21 cellular contexts compared by ENCODE assay signal in genomic region chr4:69787879-69788278, GRCh38. TPM values are rescaled to one million over a fixed set of nuclear protein-coding genes. Genes with fewer than 3 reads are reported as not detected.
DNase-seq lines count a peak whose midpoint lies in the region; ATAC-seq, FAIRE-seq and TF ChIP-seq lines count a peak whose summit lies in the region.
"Had no signal": no experiment of that assay in that cellular context is flagged by ENCODE, and none has a peak within 500 bp of the region (broad histone marks: within the 10 kb centered on the region; RNA-seq: fewer than 3 reads in every experiment).

No MANE protein-coding gene starts in this region.

- H3K4me3 ChIP-seq in PC-3 (ENCODE audit: low read length): no peak overlapping the region
- H3K4me3 ChIP-seq in mammary epithelial cell (replicated peaks in 1 of 3; ENCODE audit: insufficient read depth in 1 of 3, low read depth in 2 of 3, low read length in 3 of 3): no peak overlapping the region
- H3K4me3 ChIP-seq in keratinocyte (ENCODE audit: control insufficient read depth in 2 of 3, extremely low read depth in 1 of 3, insufficient read depth in 2 of 3, low read depth in 1 of 3, low read length in 3 of 3): no peak overlapping the region
- H3K4me3 ChIP-seq: SJSA1 had no signal

- H3K36me3 ChIP-seq in PC-3 (ENCODE audit: low read depth, low read length) (no peaks in the 10 kb centered on the region), mammary epithelial cell (ENCODE audit: insufficient read depth, low read length) (no peaks in the 10 kb centered on the region), keratinocyte (ENCODE audit: control insufficient read depth in 2 of 2, extremely low read depth in 1 of 2, insufficient read depth in 2 of 2, low read length in 2 of 2) (no peaks in the 10 kb centered on the region)
- H3K36me3 ChIP-seq: SJSA1 had no signal

- no peaks in the 10 kb centered on the region for H3K27me3 Mint-ChIP-seq in WTC11 (ENCODE audit: low read depth)
- H3K27me3 Mint-ChIP-seq: CD4-positive, CD25-positive, alpha-beta regulatory T cell had no signal

- H3K36me3 Mint-ChIP-seq in WTC11: no peaks in the 10 kb centered on the region
- H3K36me3 Mint-ChIP-seq: CD4-positive, CD25-positive, alpha-beta regulatory T cell had no signal

- H4K20me1 ChIP-seq in PC-3 (ENCODE audit: low read length): no peaks in the 10 kb centered on the region
- H4K20me1 ChIP-seq in mammary epithelial cell (ENCODE audit: insufficient read depth, low read length): no peaks in the 10 kb centered on the region
- no peaks in the 10 kb centered on the region for H4K20me1 ChIP-seq in keratinocyte (ENCODE audit: control insufficient read depth, extremely low read depth, insufficient read depth, low read length)

- no peaks in the 10 kb centered on the region for H3K9me3 Mint-ChIP-seq in WTC11

- DNase-seq in HPDE6-E6E7 (ENCODE audit: extremely low spot score) (peak; percentile 14), PC-3 (peak; percentile 89), mammary epithelial cell (peak; percentile 88), keratinocyte (ENCODE audit: low read depth, low spot score) (peak; percentile 19), WTC11 (ENCODE audit: low spot score) (no peak), Right ventricle myocardium superior (no peak)
- no peak for DNase-seq in activated CD8-positive, alpha-beta memory T cell treated with anti-CD3 and anti-CD28 coated beads, Interleukin-2, amount 50 U/mL, for 48 hours
- DNase-seq: AML-193; CD4-positive, CD25-positive, alpha-beta regulatory T cell; DMS79; MM.1S; NCI-H1105; NCI-H1694 treated with DMSO at 0.1 percent for 48 hours; NCI-H2171 treated with DMSO at 0.1 percent for 48 hours; NCI-H510A had no signal

- BruUV-seq in PC-3 (replicated peaks; lab: Mats Ljungman, UMichigan): no TSS peak
- BruUV-seq in mammary epithelial cell (replicated peaks; lab: Mats Ljungman, UMichigan): no TSS peak

- H3K4me2 ChIP-seq in PC-3 (ENCODE audit: low read length): 0 out of 2 replicates have a peak overlapping the region, but pooled peaks have one; percentile 14
- peak overlapping the region; percentile 18 for H3K4me2 ChIP-seq in mammary epithelial cell (ENCODE audit: insufficient read depth, low read depth, low read length)
- no peak overlapping the region for H3K4me2 ChIP-seq in keratinocyte (ENCODE audit: control insufficient read depth, extremely low read depth, insufficient read depth, low read depth, low read length)
- H3K4me2 ChIP-seq: KMS-11 had no signal

- dilution Hi-C loops in mammary epithelial cell (cut with HindIII; ENCODE audit: low sequenced_read_pairs) (no loop called here), keratinocyte (cut with MboI; ENCODE audit: extremely low pct_ligation_motif_present, low sequenced_read_pairs) (no loop called here)

- H3K27ac Mint-ChIP-seq in WTC11: no peak overlapping the region
- H3K27ac Mint-ChIP-seq: CD4-positive, CD25-positive, alpha-beta regulatory T cell had no signal

- H3K9me2 ChIP-seq in PC-3 (replicated peaks; ENCODE audit: low read length): no peaks in the 10 kb centered on the region

- H3K27me3 ChIP-seq in PC-3 (ENCODE audit: low read length) (no peaks in the 10 kb centered on the region), mammary epithelial cell (ENCODE audit: insufficient read depth, low read length) (no peaks in the 10 kb centered on the region), keratinocyte (ENCODE audit: control insufficient read depth, extremely low read depth, insufficient read depth, low read length) (no peaks in the 10 kb centered on the region)

- no peaks in the 10 kb centered on the region for H3F3A ChIP-seq in PC-3 (ENCODE audit: low read length, unreplicated experiment)

- H3K9me1 ChIP-seq in keratinocyte (ENCODE audit: control insufficient read depth, extremely low read depth, insufficient read depth, low read length): no peaks in the 10 kb centered on the region

- H2AFZ ChIP-seq in PC-3 (ENCODE audit: low read length) (no peak overlapping the region), mammary epithelial cell (ENCODE audit: low read depth, low read length) (no peak overlapping the region), keratinocyte (ENCODE audit: control insufficient read depth, low read length) (no peak overlapping the region)

- H3K9ac ChIP-seq in PC-3 (ENCODE audit: low read length) (no peak overlapping the region), mammary epithelial cell (ENCODE audit: insufficient read depth, low read length) (no peak overlapping the region), keratinocyte (ENCODE audit: control insufficient read depth, extremely low read depth, insufficient read depth, low read length) (no peak overlapping the region)
- H3K9ac ChIP-seq: KMS-11 had no signal

- CTCF ChIA-PET in PC-3 (lab: Charles Lee): no interaction called here
- CTCF ChIA-PET in mammary epithelial cell (lab: Charles Lee; ENCODE audit: low non-redundant PET): no interaction called here
- CTCF ChIA-PET in WTC11 (lab: Charles Lee): no interaction called here

- no peak overlapping the region for H3K4me3 Mint-ChIP-seq in WTC11
- H3K4me3 Mint-ChIP-seq: CD4-positive, CD25-positive, alpha-beta regulatory T cell had no signal

- H3K79me2 ChIP-seq in PC-3 (ENCODE audit: low read length): no peaks in the 10 kb centered on the region
- H3K79me2 ChIP-seq in mammary epithelial cell (ENCODE audit: insufficient read depth, low read length): no peaks in the 10 kb centered on the region
- H3K79me2 ChIP-seq in keratinocyte (ENCODE audit: control insufficient read depth, insufficient read depth, low read length): no peaks in the 10 kb centered on the region

- intact Hi-C loops in PC-3 (cut with micrococcal nuclease): no loop called here
- intact Hi-C loops in mammary epithelial cell (cut with micrococcal nuclease): no loop called here
- intact Hi-C loops in Right ventricle myocardium superior (cut with DNase I): no loop called here

- POLR2A ChIA-PET in PC-3 (lab: Charles Lee; ENCODE audit: unreplicated experiment): no interaction called here
- POLR2A ChIA-PET in WTC11 (lab: Charles Lee): no interaction called here

- TF ChIP-seq CTCF in PC-3 (conservative IDR thresholded peaks at IDR 0.05; ENCODE audit: low read depth, low read length) (no peak), mammary epithelial cell (conservative IDR thresholded peaks at IDR 0.05 in 1 of 2, IDR thresholded peaks at IDR 0.05 in 1 of 2; ENCODE audit: extremely low read depth in 1 of 2, insufficient read depth in 1 of 2, low read depth in 1 of 2, low read length in 2 of 2) (no peak), keratinocyte (optimal IDR thresholded peaks at IDR 0.05 in 1 of 3, IDR thresholded peaks at IDR 0.05 in 1 of 3, conservative IDR thresholded peaks at IDR 0.05 in 1 of 3; ENCODE audit: extremely low read depth in 1 of 3, insufficient read depth in 2 of 3, low read length in 3 of 3) (no peak), WTC11 (IDR thresholded peaks at IDR 0.05) (no peak)

- H3K27ac ChIP-seq in PC-3 (ENCODE audit: low read length) (peak overlapping the region; percentile 66; the same call in 1 of the 2 replicates), mammary epithelial cell (ENCODE audit: insufficient read depth, low read depth, low read length) (peak overlapping the region; percentile 27), keratinocyte (ENCODE audit: control insufficient read depth, insufficient read depth, low read length) (no peak overlapping the region)
- H3K27ac ChIP-seq: KMS-11, SJSA1 had no signal

- peaks cover 15% of the 10 kb centered on the region for H3K4me1 ChIP-seq in PC-3 (ENCODE audit: insufficient read depth, low read length)
- peaks cover 13% of the 10 kb centered on the region for H3K4me1 ChIP-seq in mammary epithelial cell (ENCODE audit: insufficient read depth, low read length)
- H3K4me1 ChIP-seq in keratinocyte (ENCODE audit: control insufficient read depth, extremely low read depth, insufficient read depth, low read length): peaks cover 9% of the 10 kb centered on the region
- H3K4me1 ChIP-seq: SJSA1 had no signal

- ATAC-seq in PC-3: peak; percentile 53
- no peak for ATAC-seq in WTC11
- no peak for ATAC-seq in GM19324 (IDR thresholded peaks at IDR 0.05; ENCODE audit: low FRiP score, unreplicated experiment)
- no peak for ATAC-seq in Right ventricle myocardium superior (ENCODE audit: poor library complexity)

- no peaks in the 10 kb centered on the region for H3K9me3 ChIP-seq in PC-3 (ENCODE audit: low read length)
- H3K9me3 ChIP-seq in mammary epithelial cell (replicated peaks; ENCODE audit: insufficient read depth, low read length): peaks cover 2% of the 10 kb centered on the region
- peaks cover 8% of the 10 kb centered on the region for H3K9me3 ChIP-seq in keratinocyte (ENCODE audit: control insufficient read depth, low read depth, low read length)
- H3K9me3 ChIP-seq: SJSA1 had no signal

- in situ Hi-C loops in mammary epithelial cell (cut with MboI; ENCODE audit: low sequenced_read_pairs in 2 of 2): no loop called here

- FAIRE-seq in keratinocyte (lab: Jason Lieb, UNC): peak; percentile 79
- FAIRE-seq: G401.6, H1, RCC 7860 had no signal

- no peaks in the 10 kb centered on the region for H3K4me1 Mint-ChIP-seq in WTC11
- H3K4me1 Mint-ChIP-seq: CD4-positive, CD25-positive, alpha-beta regulatory T cell had no signal

TF ChIP-seq in WTC11, 78 proteins besides CTCF, POLR2A, EP300 and RAD21 (continues in another document):
- TF ChIP-seq E2F5 (CRISPR knock-in tag; IDR thresholded peaks at IDR 0.05): no peak

RNA-seq across cellular contexts. Expression of gene SULT1B1, which starts 27.5 kb away (rescaled TPM):
- total RNA-seq in PC-3 (2014; rRNA removed) (0.04 and 0.17 TPM in 2 replicates), mammary epithelial cell (under 1 TPM; under 0.01 to 0.21 TPM), WTC11 (2021) (0.02 to 0.14 TPM (median 0.04 TPM) in 3 replicates), Right ventricle myocardium superior (0.89 TPM)
- polyA plus RNA-seq in mammary epithelial cell (0.19 TPM), keratinocyte (0.28 to 0.57 TPM (median 0.39 TPM) in 3 replicates)
- polyA minus RNA-seq in mammary epithelial cell (not detected), keratinocyte (0.16 to 0.64 TPM (median 0.20 TPM) in 3 replicates)
- polyA plus RNA-seq in keratinocyte (2011; ENCODE audit: low read depth): not detected
- 0.26 and 0.32 TPM in 2 replicates for polyA plus RNA-seq in keratinocyte (2011; cell fraction: cytosol; rRNA removed)
- polyA plus RNA-seq in keratinocyte (2011; cell fraction: nucleus; rRNA removed): 0.29 and 0.50 TPM in 2 replicates
- polyA plus RNA-seq in keratinocyte (2012; ENCODE audit: low replicate concordance): 0.03 and 0.64 TPM in 2 replicates
- polyA minus RNA-seq in keratinocyte (2011; cell fraction: cytosol; rRNA and poly(A)+ RNA removed): not detected
- 0.11 and 0.70 TPM in 2 replicates for polyA minus RNA-seq in keratinocyte (2011; cell fraction: nucleus; rRNA and poly(A)+ RNA removed)
- total RNA-seq: H1, SJSA1 had no signal
- polyA plus RNA-seq: H1 had no signal

Comparison
In these comparisons a context has a peak if more than half of its experiments do, and no peak if none do; other contexts are left out.
1. DNase-seq: peak in HPDE6-E6E7 (single experiment), PC-3 (single experiment), mammary epithelial cell (single experiment) and keratinocyte (single experiment); none in activated CD8-positive, alpha-beta memory T cell treated with anti-CD3 and anti-CD28 coated beads, Interleukin-2, amount 50 U/mL, for 48 hours (single experiment), WTC11 (single experiment) and Right ventricle myocardium superior (single experiment).